Comparison of ENCODE assay signal across 9 cellular contexts in genomic region chr2:34534341-34534740, GRCh38.
"Had no signal": no experiment of that assay in that cellular context is flagged by ENCODE, and none has a peak within 500 bp of the region (broad histone marks: within the 10 kb centered on the region; RNA-seq: fewer than 3 reads in every experiment).

No MANE protein-coding gene starts in this region.

- H3K4me1 ChIP-seq: HAP-1 had no signal

- H3K9ac ChIP-seq: GM23248 had no signal

- ATAC-seq: GM23338, HCT116 had no signal

- H3K4me3 ChIP-seq: GM23248, GM23338, HAP-1 had no signal

- H3K4me1 Mint-ChIP-seq: GM23338, H9 had no signal

- H3K27ac Mint-ChIP-seq: GM23338, HFFc6 had no signal

- H3K27ac ChIP-seq: GM23248 had no signal

- H3K4me3 Mint-ChIP-seq: GM23338, H9, HFFc6 had no signal

- H3K4me2 ChIP-seq: GM23338 had no signal

- H3K36me3 ChIP-seq: HAP-1 had no signal

- H2AFZ ChIP-seq: GM23248 had no signal

- DNase-seq: GM23248, GOT3, H7, H9, HCEC 1CT, HFFc6 had no signal

- H3K9me3 Mint-ChIP-seq: H9 had no signal

- H3K9me3 ChIP-seq: HAP-1 had no signal
